Comparison of ENCODE assay signal across 8 cellular contexts in the genomic region with DNA sequence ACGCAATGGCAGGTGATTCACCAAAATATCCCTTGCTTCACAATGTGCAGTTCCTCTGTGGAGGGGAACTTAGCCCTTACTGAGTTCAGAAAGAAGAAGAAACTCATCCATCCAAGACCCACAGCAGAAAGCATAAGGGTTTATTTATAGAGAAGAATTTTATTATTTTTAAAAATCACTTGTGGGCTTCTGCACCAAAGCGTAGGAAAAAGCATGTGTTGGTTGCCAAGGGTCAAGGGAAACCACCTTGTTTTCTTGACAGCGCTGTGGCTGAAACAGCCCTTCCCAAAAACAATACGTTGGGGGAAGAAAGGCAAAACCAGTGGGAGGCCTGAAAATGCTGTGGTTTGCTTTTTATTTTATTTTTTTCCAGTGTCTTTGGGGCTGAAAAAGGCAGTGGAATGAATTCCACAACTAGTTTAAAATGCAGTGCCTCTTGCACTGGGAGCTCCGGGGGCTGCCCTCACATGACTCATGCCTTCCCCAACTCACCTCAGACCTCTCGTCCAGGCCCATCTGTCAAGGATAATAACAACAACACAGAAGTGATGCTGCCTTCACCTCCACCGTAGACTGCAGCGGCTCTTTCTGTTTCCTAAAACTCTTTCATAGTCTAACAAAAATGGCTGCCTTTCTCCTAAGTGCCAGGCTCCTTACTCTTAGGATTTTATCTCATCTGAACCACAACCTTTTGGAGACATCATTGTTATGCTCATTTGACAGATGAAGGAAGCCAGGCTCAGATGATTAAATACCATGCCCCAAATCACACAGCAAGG.
A peak's percentile ranks its signal among the peaks of the same experiment; 100 is the strongest.
DNase-seq lines count a peak whose midpoint lies in the region; ATAC-seq and TF ChIP-seq lines count a peak whose summit lies in the region.

No MANE protein-coding gene starts in this region.

- no peak overlapping the region for H3K9ac ChIP-seq in parathyroid adenoma

- H3K4me2 ChIP-seq in parathyroid adenoma (ENCODE audit: low read length) = no peak overlapping the region

- H3K27ac ChIP-seq in parathyroid adenoma (peak overlapping the region; percentile 60), lower lobe of right lung (no peak overlapping the region), caudate nucleus (ENCODE audit: low read depth, low read length) (no peak overlapping the region)

- intact Hi-C loops in lower lobe of right lung (cut with DNase I) = no loop called here

- DNase-seq in activated T-cell treated with anti-CD3 and anti-CD28 coated beads, Interleukin-2, amount 50 U/mL, for 48 hours = peak; percentile 43 to 50
- no peak for DNase-seq in lower lobe of right lung
- no peak for DNase-seq in nucleus accumbens (lab: John Stamatoyannopoulos, UW)
- DNase-seq in caudate nucleus (lab: John Stamatoyannopoulos, UW) = no peak

- no peak overlapping the region for H3K4me3 ChIP-seq in parathyroid adenoma (ENCODE audit: low read depth, low read length)
- H3K4me3 ChIP-seq in lower lobe of right lung = no peak overlapping the region

- no peak for TF ChIP-seq CTCF in parathyroid adenoma (IDR thresholded peaks at IDR 0.05)
- TF ChIP-seq CTCF in lower lobe of right lung (IDR thresholded peaks at IDR 0.05) = no peak

- ATAC-seq in GM18867 (IDR thresholded peaks at IDR 0.05; ENCODE audit: unreplicated experiment) (peak; percentile 44), HG02763 (IDR thresholded peaks at IDR 0.05; ENCODE audit: unreplicated experiment) (peak; percentile 55), HG03457 (IDR thresholded peaks at IDR 0.05; ENCODE audit: unreplicated experiment) (no peak), lower lobe of right lung (no peak)

- H3K4me1 ChIP-seq in parathyroid adenoma (peaks cover 25% of the 10 kb centered on the region), lower lobe of right lung (peaks cover 12% of the 10 kb centered on the region)

- H3K36me3 ChIP-seq in parathyroid adenoma (ENCODE audit: control insufficient read depth, insufficient read depth, low read length) = no peaks in the 10 kb centered on the region
- no peaks in the 10 kb centered on the region for H3K36me3 ChIP-seq in lower lobe of right lung

- H3K79me2 ChIP-seq in parathyroid adenoma = no peaks in the 10 kb centered on the region

- peak overlapping the region; percentile 64 for H2AFZ ChIP-seq in parathyroid adenoma

- no peaks in the 10 kb centered on the region for H3K27me3 ChIP-seq in parathyroid adenoma (ENCODE audit: control insufficient read depth, insufficient read depth, low read length)
- H3K27me3 ChIP-seq in lower lobe of right lung (ENCODE audit: low read depth) = no peaks in the 10 kb centered on the region

- no peaks in the 10 kb centered on the region for H3K9me3 ChIP-seq in parathyroid adenoma (ENCODE audit: control insufficient read depth, low read length)
- H3K9me3 ChIP-seq in lower lobe of right lung = no peaks in the 10 kb centered on the region

Comparison
In these comparisons a context has a peak if more than half of its experiments do, and no peak if none do; other contexts are left out.
1. ATAC-seq: peak in GM18867 (single experiment) and HG02763 (single experiment); none in HG03457 (single experiment) and lower lobe of right lung (0 of 2).
2. DNase-seq: peak in activated T-cell treated with anti-CD3 and anti-CD28 coated beads, Interleukin-2, amount 50 U/mL, for 48 hours (2 of 2); none in lower lobe of right lung (single experiment), nucleus accumbens (0 of 56) and caudate nucleus (0 of 61).